In genomic region chr5:171606414-171607024, GRCh38 we compare ENCODE assay signal across 7 cellular contexts.
DNase-seq lines count a peak whose midpoint lies in the region; ATAC-seq, FAIRE-seq and TF ChIP-seq lines count a peak whose summit lies in the region.

No MANE protein-coding gene starts in this region.

- intact Hi-C loops in GM12878 (cut with micrococcal nuclease; ENCODE audit: unreplicated experiment), result loop anchor here (10.0 kb wide), 1 partner anchor 182 kb away; no protein-coding TSS in a partner anchor
- intact Hi-C loops in mucosa of descending colon (cut with DNase I, micrococcal nuclease), result no loop called here

- H3K36me3 ChIP-seq in Karpas-422 (ENCODE audit: insufficient read depth, low read length) (no peaks in the 10 kb centered on the region), GM12878 (ENCODE audit: control insufficient read depth in 2 of 2, insufficient read depth in 2 of 2, low read length in 1 of 2) (no peaks in the 10 kb centered on the region), neural progenitor cell (no peaks in the 10 kb centered on the region), mucosa of descending colon (ENCODE audit: low read depth) (no peaks in the 10 kb centered on the region)

- H4K20me1 ChIP-seq in Karpas-422 (ENCODE audit: insufficient read depth, low read depth, low read length) (no peaks in the 10 kb centered on the region), GM12878 (ENCODE audit: control insufficient read depth, insufficient read depth) (no peaks in the 10 kb centered on the region), neural progenitor cell (ENCODE audit: low read depth) (no peaks in the 10 kb centered on the region)

- H3K79me2 ChIP-seq in Karpas-422 (ENCODE audit: low read length), result no peaks in the 10 kb centered on the region
- H3K79me2 ChIP-seq in GM12878 (ENCODE audit: control insufficient read depth, insufficient read depth, low read length), result no peaks in the 10 kb centered on the region
- no peaks in the 10 kb centered on the region for H3K79me2 ChIP-seq in neural progenitor cell (ENCODE audit: low read depth)

- H3K4me3 ChIP-seq in Karpas-422 (ENCODE audit: low read length) (no peak overlapping the region), GM12878 (no peak overlapping the region), neural progenitor cell (no peak overlapping the region), mucosa of descending colon (no peak overlapping the region)

- H3K27ac ChIP-seq in Karpas-422 (ENCODE audit: low read length) (no peak overlapping the region), GM12878 (ENCODE audit: control insufficient read depth, insufficient read depth) (no peak overlapping the region), neural progenitor cell (no peak overlapping the region)

- H3F3A ChIP-seq in neural progenitor cell (ENCODE audit: low read depth), result no peaks in the 10 kb centered on the region

- H3K9me3 Mint-ChIP-seq in neural progenitor cell, result peaks cover 19% of the 10 kb centered on the region

- H3K9ac ChIP-seq in Karpas-422 (ENCODE audit: low read length), result no peak overlapping the region
- H3K9ac ChIP-seq in GM12878 (ENCODE audit: control insufficient read depth, insufficient read depth, low read length), result no peak overlapping the region
- H3K9ac ChIP-seq in neural progenitor cell, result no peak overlapping the region

- RAD21 ChIA-PET in GM12878 (lab: Charles Lee; ENCODE audit: unreplicated experiment), result no interaction called here

- no peak overlapping the region for H3K4me3 Mint-ChIP-seq in neural progenitor cell

- peaks cover under 1% of the 10 kb centered on the region for H3K4me1 Mint-ChIP-seq in neural progenitor cell

- no peak overlapping the region for H3K4me2 ChIP-seq in Karpas-422 (ENCODE audit: low read depth, low read length, poor library complexity, severe bottlenecking)
- no peak overlapping the region for H3K4me2 ChIP-seq in GM12878 (ENCODE audit: control insufficient read depth, insufficient read depth)
- H3K4me2 ChIP-seq in neural progenitor cell, result no peak overlapping the region

- no peaks in the 10 kb centered on the region for H3K36me3 Mint-ChIP-seq in neural progenitor cell

- peak; percentile 78 for FAIRE-seq in GM12878 (lab: Jason Lieb, UNC)

- TF ChIP-seq CTCF in GM12878 (IDR thresholded peaks at IDR 0.05 in 2 of 3, conservative IDR thresholded peaks at IDR 0.05 in 1 of 3; ENCODE audit: control insufficient read depth in 2 of 3, extremely low read depth in 1 of 3, insufficient read depth in 1 of 3, low read depth in 3 of 3, low read length in 3 of 3) (peak; percentile 39 to 51 (median 43); a peak in 5 of 6 replicates), neural progenitor cell (IDR thresholded peaks at IDR 0.05) (peak; percentile 43), mucosa of descending colon (IDR thresholded peaks at IDR 0.05) (no peak)

- no TSS peak for BruUV-seq in GM12878 (replicated peaks; lab: Mats Ljungman, UMichigan)

- SMC1A ChIA-PET in GM12878 (lab: Charles Lee; ENCODE audit: uncharacterized antibody, unreplicated experiment), result no interaction called here

- TF ChIP-seq POLR2A in GM12878 (IDR thresholded peaks at IDR 0.05; ENCODE audit: low read depth, low read length), result no peak

- no peak overlapping the region for H2AFZ ChIP-seq in Karpas-422 (ENCODE audit: low read length)
- no peak overlapping the region for H2AFZ ChIP-seq in GM12878 (ENCODE audit: control insufficient read depth, low read depth, low read length)
- no peak overlapping the region for H2AFZ ChIP-seq in neural progenitor cell (replicated peaks)

- DNase-seq in ELR (ENCODE audit: low read depth) (peak; percentile 56), Karpas-422 (peak; percentile 79), GM12878 (ENCODE audit: low read depth, low spot score) (no peak), neural progenitor cell (ENCODE audit: low spot score) (no peak), mucosa of descending colon (no peak)

- no peak for ATAC-seq in GM12878
- no peak for ATAC-seq in HG03159 (IDR thresholded peaks at IDR 0.05; ENCODE audit: unreplicated experiment)
- ATAC-seq in GM21576 (IDR thresholded peaks at IDR 0.05; ENCODE audit: unreplicated experiment), result no peak
- ATAC-seq in mucosa of descending colon, result no peak

- peaks cover 7% of the 10 kb centered on the region for H3K27me3 Mint-ChIP-seq in neural progenitor cell (ENCODE audit: insufficient read depth, low read depth)

- in situ Hi-C loops in GM12878 (cut with MboI), result no loop called here

- peaks cover 4% of the 10 kb centered on the region; the same call in 1 of the 2 replicates for H3K9me3 ChIP-seq in Karpas-422 (ENCODE audit: low read length)
- no peaks in the 10 kb centered on the region; the same call in 2 of the 3 replicates for H3K9me3 ChIP-seq in GM12878 (replicated peaks; ENCODE audit: control insufficient read depth, insufficient read depth, low read length)
- H3K9me3 ChIP-seq in neural progenitor cell (ENCODE audit: low read depth), result peaks cover 14% of the 10 kb centered on the region
- peaks cover 4% of the 10 kb centered on the region for H3K9me3 ChIP-seq in mucosa of descending colon

- H3K27me3 ChIP-seq in Karpas-422 (ENCODE audit: low read length) (no peaks in the 10 kb centered on the region), GM12878 (replicated peaks in 1 of 2; ENCODE audit: control insufficient read depth in 2 of 2, insufficient read depth in 2 of 2, low read length in 1 of 2) (no peaks in the 10 kb centered on the region), neural progenitor cell (no peaks in the 10 kb centered on the region)

- CTCF ChIA-PET in GM12878 (lab: Yijun Ruan, JAX), result interaction anchor here (1.1 to 2.0 kb wide), 3 partner anchors 13 to 188 kb away, joined by 3 to 6 read pairs (median 4); partner anchors contain the start of gene FGF18

- no peaks in the 10 kb centered on the region for H3K4me1 ChIP-seq in Karpas-422 (ENCODE audit: low read length)
- H3K4me1 ChIP-seq in GM12878 (ENCODE audit: control insufficient read depth, insufficient read depth, low read length), result no peaks in the 10 kb centered on the region
- no peaks in the 10 kb centered on the region for H3K4me1 ChIP-seq in neural progenitor cell
- no peaks in the 10 kb centered on the region for H3K4me1 ChIP-seq in mucosa of descending colon (ENCODE audit: low read depth)

- POLR2A ChIA-PET in GM12878 (lab: Charles Lee), result no interaction called here

- no peak for TF ChIP-seq EP300 in GM12878 (IDR thresholded peaks at IDR 0.05; ENCODE audit: borderline replicate concordance in 1 of 2, control insufficient read depth in 1 of 2, low read depth in 2 of 2, low read length in 2 of 2)

- H3K9me2 ChIP-seq in Karpas-422 (replicated peaks; ENCODE audit: insufficient read depth, low read length), result no peaks in the 10 kb centered on the region

- no peak for TF ChIP-seq RAD21 in GM12878 (IDR thresholded peaks at IDR 0.05; ENCODE audit: insufficient read depth, low read depth, low read length)

- no peak overlapping the region for H3K27ac Mint-ChIP-seq in neural progenitor cell

TF ChIP-seq in GM12878, 131 proteins besides CTCF, POLR2A, EP300 and RAD21:
- TF ChIP-seq EZH2 (IDR thresholded peaks at IDR 0.05; ENCODE audit: borderline replicate concordance, control insufficient read depth, low read depth, low read length), result no peak
- no peak for TF ChIP-seq NFIC (IDR thresholded peaks at IDR 0.05; ENCODE audit: low read depth, low read length)
- TF ChIP-seq ELK1 (IDR thresholded peaks at IDR 0.05; ENCODE audit: low read depth, low read length), result no peak
- peak; percentile 28; the same call in 1 of the 2 replicates for TF ChIP-seq SMC3 (IDR thresholded peaks at IDR 0.05; ENCODE audit: borderline replicate concordance, low read length)
- no peak for TF ChIP-seq MEF2B (IDR thresholded peaks at IDR 0.05; ENCODE audit: partially characterized antibody, poor library complexity, severe bottlenecking)
- no peak for TF ChIP-seq IRF4 (IDR thresholded peaks at IDR 0.05; ENCODE audit: low read depth, low read length)

Comparison
In these comparisons a context has a peak if more than half of its experiments do, and no peak if none do; other contexts are left out.
1. DNase-seq: peak in ELR (single experiment) and Karpas-422 (single experiment); none in GM12878 (single experiment), neural progenitor cell (single experiment) and mucosa of descending colon (0 of 3).